ENCODE assay signal across 16 cellular contexts in genomic region chr21:38905328-38905727, GRCh38.
"Had no signal": no experiment of that assay in that cellular context is flagged by ENCODE, and none has a peak within 500 bp of the region (broad histone marks: within the 10 kb centered on the region; RNA-seq: fewer than 3 reads in every experiment).

No MANE protein-coding gene starts in this region.

- H3K36me3 ChIP-seq: heart left ventricle, left lung had no signal

- H3K4me3 ChIP-seq: dorsolateral prefrontal cortex, heart left ventricle, left lung had no signal

- ATAC-seq: heart left ventricle; left lung; stimulated activated naive B cell treated with anti-CD40 and anti-IgM and Interleukin-4, amounts not matched to agents 10 μg/mL and 1 μg/mL and 100 μg/mL, for 72 hours; WTC11 had no signal

- H3K27me3 ChIP-seq: dorsolateral prefrontal cortex, heart left ventricle, left lung had no signal

- H3K27ac ChIP-seq: left lung had no signal

- H3K27me3 Mint-ChIP-seq: activated CD4-positive, alpha-beta T cell treated with anti-CD3 and anti-CD28 coated beads, Interleukin-2, amount 10 ng/mL, durations not matched to agents 7 days and 5 days; activated naive CD4-positive, alpha-beta T cell treated with anti-CD3 and anti-CD28 coated beads, Interleukin-2, amount 50 U/mL, for 24 hours had no signal

- H3K9me3 Mint-ChIP-seq: activated naive CD4-positive, alpha-beta T cell treated with anti-CD3 and anti-CD28 coated beads, Interleukin-2, amount 50 U/mL, for 24 hours had no signal

- H3K27ac Mint-ChIP-seq: activated CD4-positive, alpha-beta T cell treated with anti-CD3 and anti-CD28 coated beads, Interleukin-2, amount 10 ng/mL, durations not matched to agents 7 days and 5 days; activated naive CD4-positive, alpha-beta T cell treated with anti-CD3 and anti-CD28 coated beads, Interleukin-2, amount 50 U/mL, for 24 hours; stimulated activated naive B cell treated with anti-CD40 and anti-IgM and Interleukin-4, amounts not matched to agents 10 μg/mL and 1 μg/mL and 100 μg/mL, for 72 hours; T-helper 1 cell treated with Interleukin-12 subunit alpha and Interleukin-12 subunit beta and Interleukin-4 antibody, amounts not matched to agents 30 μg/mL and 1 μg/mL, for 36 hours; WTC11 had no signal

- H3K4me3 Mint-ChIP-seq: activated CD4-positive, alpha-beta T cell treated with anti-CD3 and anti-CD28 coated beads, Interleukin-2, amount 10 ng/mL, durations not matched to agents 7 days and 5 days; activated naive CD4-positive, alpha-beta T cell treated with anti-CD3 and anti-CD28 coated beads, Interleukin-2, amount 50 U/mL, for 24 hours; nephron progenitor cell; stimulated activated naive B cell treated with anti-CD40 and anti-IgM and Interleukin-4, amounts not matched to agents 10 μg/mL and 1 μg/mL and 100 μg/mL, for 72 hours; T-helper 1 cell treated with Interleukin-12 subunit alpha and Interleukin-12 subunit beta and Interleukin-4 antibody, amounts not matched to agents 30 μg/mL and 1 μg/mL, for 36 hours; WTC11 had no signal

- H3K4me1 Mint-ChIP-seq: activated CD4-positive, alpha-beta T cell treated with anti-CD3 and anti-CD28 coated beads, Interleukin-2, amount 10 ng/mL, durations not matched to agents 7 days and 5 days; activated naive CD4-positive, alpha-beta T cell treated with anti-CD3 and anti-CD28 coated beads, Interleukin-2, amount 50 U/mL, for 24 hours; stimulated activated naive B cell treated with anti-CD40 and anti-IgM and Interleukin-4, amounts not matched to agents 10 μg/mL and 1 μg/mL and 100 μg/mL, for 72 hours had no signal

- DNase-seq: activated CD4-positive, alpha-beta T cell treated with anti-CD3 and anti-CD28 coated beads, Interleukin-2, amount 10 ng/mL, durations not matched to agents 7 days and 5 days; activated effector memory CD4-positive, alpha-beta T cell treated with Interleukin-2 at 50 U/mL for 16 hours; activated T-cell treated with anti-CD3 and anti-CD28 coated beads for 4 hours; amygdala; dorsolateral prefrontal cortex; foreskin melanocyte; heart left ventricle; islet precursor cell; left lung; mesendoderm; nephron progenitor cell; stimulated activated CD4-positive, alpha-beta T cell treated with anti-CD3 and anti-CD28 coated beads, Interleukin-2, amount 100 ng/mL, for 24 hours; stimulated activated naive B cell treated with anti-CD40 and anti-IgM and Interleukin-4, amounts not matched to agents 10 μg/mL and 1 μg/mL and 100 μg/mL, for 72 hours had no signal

- H3K9me3 ChIP-seq: left lung had no signal

- H3K36me3 Mint-ChIP-seq: activated naive CD4-positive, alpha-beta T cell treated with anti-CD3 and anti-CD28 coated beads, Interleukin-2, amount 50 U/mL, for 24 hours; stimulated activated naive B cell treated with anti-CD40 and anti-IgM and Interleukin-4, amounts not matched to agents 10 μg/mL and 1 μg/mL and 100 μg/mL, for 72 hours; WTC11 had no signal
